ENCODE assay signal across 1 cellular context in genomic region chr16:84833142-84833495, GRCh38.
TF ChIP-seq lines count a peak whose summit lies in the region.

No MANE protein-coding gene starts in this region.

TF ChIP-seq in K562, 482 proteins besides CTCF, POLR2A, EP300 and RAD21 (continued from another document):
- TF ChIP-seq E2F4 (CRISPR knock-in tag; IDR thresholded peaks at IDR 0.05; ENCODE audit: low read depth), result no peak
- TF ChIP-seq CBX2 (IDR thresholded peaks at IDR 0.05; ENCODE audit: insufficient read depth, low read length, poor library complexity, severe bottlenecking), result peak; percentile 30
